Comparison of ENCODE assay signal across 23 cellular contexts in genomic region chr1:68273530-68273929, GRCh38.
"Had no signal": no experiment of that assay in that cellular context is flagged by ENCODE, and none has a peak within 500 bp of the region (broad histone marks: within the 10 kb centered on the region; RNA-seq: fewer than 3 reads in every experiment).

No MANE protein-coding gene starts in this region.

- H3K27me3 ChIP-seq: dorsolateral prefrontal cortex, esophagus muscularis mucosa, foreskin keratinocyte, gastrocnemius medialis, heart right ventricle, left lung had no signal

- H3K27ac ChIP-seq: coronary artery, dorsolateral prefrontal cortex, esophagus muscularis mucosa, foreskin keratinocyte, gastrocnemius medialis, heart right ventricle, left lung, lower lobe of right lung had no signal

- H3K27ac Mint-ChIP-seq: naive thymus-derived CD4-positive, alpha-beta T cell had no signal

- FAIRE-seq: colon, endothelial cell of umbilical vein, islet of Langerhans, keratinocyte had no signal

- H3K4me3 Mint-ChIP-seq: naive thymus-derived CD4-positive, alpha-beta T cell had no signal

- H3K4me3 ChIP-seq: coronary artery, dorsolateral prefrontal cortex, esophagus muscularis mucosa, gastrocnemius medialis, heart right ventricle, left lung, lower lobe of right lung had no signal

- H3K4me1 ChIP-seq: esophagus muscularis mucosa, gastrocnemius medialis, lower lobe of right lung had no signal

- H3K9me3 ChIP-seq: esophagus muscularis mucosa, gastrocnemius medialis, heart right ventricle, left lung, lower lobe of right lung had no signal

- H3K36me3 ChIP-seq: esophagus muscularis mucosa, gastrocnemius medialis, heart right ventricle, left lung, lower lobe of right lung had no signal

- H3K36me3 Mint-ChIP-seq: naive thymus-derived CD4-positive, alpha-beta T cell had no signal

- DNase-seq: dermis blood vessel endothelial cell; dorsolateral prefrontal cortex; effector CD4-positive, alpha-beta T cell; effector memory CD4-positive, alpha-beta T cell; foreskin keratinocyte; gastrocnemius medialis; glutamatergic neuron; head of caudate nucleus; heart right ventricle; hippocampal formation; left cardiac atrium; left lung; left ventricle myocardium superior; lower lobe of right lung; mesenchymal stem cell; midbrain; naive thymus-derived CD4-positive, alpha-beta T cell had no signal

- H3K27me3 Mint-ChIP-seq: naive thymus-derived CD4-positive, alpha-beta T cell had no signal
